In genomic region chr3:128854382-128854939, GRCh38 we compare ENCODE assay signal across 29 cellular contexts. TPM values are rescaled to one million over a fixed set of nuclear protein-coding genes. Genes with fewer than 3 reads are reported as not detected.
DNase-seq lines count a peak whose midpoint lies in the region; ATAC-seq, FAIRE-seq and TF ChIP-seq lines count a peak whose summit lies in the region.
"Had no signal": no experiment of that assay in that cellular context is flagged by ENCODE, and none has a peak within 500 bp of the region (broad histone marks: within the 10 kb centered on the region; RNA-seq: fewer than 3 reads in every experiment).

No MANE protein-coding gene starts in this region.

- no peak overlapping the region for H3K4me3 Mint-ChIP-seq in osteocyte (ENCODE audit: unreplicated experiment)
- H3K4me3 Mint-ChIP-seq: activated naive CD4-positive, alpha-beta T cell treated with anti-CD3 and anti-CD28 coated beads, Interleukin-2, amount 10 ng/mL, durations not matched to agents 7 days and 5 days; activated T-cell treated with anti-CD3 and anti-CD28 coated beads, Interleukin-2, amount 50 U/mL, for 72 hours; CD8-positive, alpha-beta T cell; neural crest cell; stimulated activated naive CD8-positive, alpha-beta T cell treated with anti-CD3 and anti-CD28 coated beads, Interleukin-15, amount 100 ng/mL, for 72 hours; T-helper 17 cell had no signal

- no peak for FAIRE-seq in H1 (lab: Jason Lieb, UNC)
- FAIRE-seq: G401.6, GM18507, kidney had no signal

- H3K9me3 ChIP-seq in OCI-LY7 (ENCODE audit: low read length), result peaks cover 31% of the 10 kb centered on the region
- H3K9me3 ChIP-seq in H1 (ENCODE audit: insufficient read depth in 2 of 2, low read depth in 1 of 2, low read length in 1 of 2), result peaks cover 50 to 68% of the 10 kb centered on the region in 2 experiments
- H3K9me3 ChIP-seq in upper lobe of left lung, result peaks cover 10 to 31% (median 23%) of the 10 kb centered on the region in 4 donors
- H3K9me3 ChIP-seq in MG63, result peaks cover 38% of the 10 kb centered on the region

- peaks cover 3% of the 10 kb centered on the region for H3K36me3 Mint-ChIP-seq in osteocyte (ENCODE audit: unreplicated experiment)

- H3K79me1 ChIP-seq in H1 (ENCODE audit: low read depth, low read length), result no peaks in the 10 kb centered on the region

- no peak overlapping the region for H3K18ac ChIP-seq in H1 (ENCODE audit: extremely low read depth, low read length)

- in situ Hi-C loops in KBM-7 (cut with MboI; ENCODE audit: low pct_unique_long_range_greater_than_20kb, low sequenced_read_pairs), result no loop called here

- DNase-seq in KBM-7, result peak; percentile 83
- peak; percentile 42 for DNase-seq in OCI-LY7 (ENCODE audit: low spot score)
- no peak for DNase-seq in H1 (ENCODE audit: low read depth in 1 of 2, low spot score in 2 of 2)
- peak in 1 of 2 donors; percentile 56 for DNase-seq in upper lobe of left lung
- DNase-seq in amniotic stem cell (lab: John Stamatoyannopoulos, UW), result no peak
- DNase-seq in MG63, result no peak
- no peak for DNase-seq in DMS 273 treated with DMSO at 0.1 percent for 48 hours (lab: John Stamatoyannopoulos, UW)
- no peak for DNase-seq in osteocyte (ENCODE audit: extremely low spot score, unreplicated experiment)
- DNase-seq: activated CD4-positive, alpha-beta T cell treated with anti-CD3 and anti-CD28 coated beads for 4 hours; activated naive CD4-positive, alpha-beta T cell treated with anti-CD3 and anti-CD28 coated beads, Interleukin-2, amount 10 ng/mL, durations not matched to agents 7 days and 5 days; activated T-cell treated with anti-CD3 and anti-CD28 coated beads, Interleukin-2, amount 50 U/mL, for 72 hours; anterior cingulate cortex; CD8-positive, alpha-beta T cell; glutamatergic neuron; H7; kidney; lower lobe of right lung; NCI-H1436; NCI-H2107; NCI-H446; Peyer's patch; stimulated activated naive CD8-positive, alpha-beta T cell treated with anti-CD3 and anti-CD28 coated beads, Interleukin-15, amount 100 ng/mL, for 72 hours; T-helper 17 cell; transverse colon had no signal

- no peak overlapping the region for H3K4ac ChIP-seq in H1 (replicated peaks; ENCODE audit: insufficient read length, low read depth, low read length)

- no peaks in the 10 kb centered on the region for H3K23me2 ChIP-seq in H1 (ENCODE audit: low read depth, low read length)

- H2AFZ ChIP-seq in OCI-LY7 (ENCODE audit: low read length) (no peak overlapping the region), H1 (ENCODE audit: low read length) (no peak overlapping the region)

- H3K23ac ChIP-seq in H1 (ENCODE audit: insufficient read length), result no peak overlapping the region

- intact Hi-C loops in OCI-LY7 (cut with micrococcal nuclease; ENCODE audit: unreplicated experiment), result no loop called here

- POLR2A ChIA-PET in OCI-LY7 (lab: Charles Lee), result no interaction called here
- POLR2A ChIA-PET in H1 (lab: Charles Lee; ENCODE audit: partially characterized antibody), result no interaction called here

- H3K79me2 ChIP-seq in OCI-LY7 (ENCODE audit: insufficient read depth, low read depth, low read length) (no peaks in the 10 kb centered on the region), H1 (ENCODE audit: control insufficient read depth in 1 of 2, insufficient read depth in 2 of 2, low read length in 2 of 2) (no peaks in the 10 kb centered on the region)

- no peaks in the 10 kb centered on the region for H3K9me2 ChIP-seq in OCI-LY7 (ENCODE audit: insufficient read depth, low read length)

- H2BK15ac ChIP-seq in H1 (ENCODE audit: low read length), result no peak overlapping the region

- H3K36me3 ChIP-seq in OCI-LY7 (ENCODE audit: insufficient read depth, low read length) (no peaks in the 10 kb centered on the region; the same call in 1 of the 2 replicates), H1 (ENCODE audit: control insufficient read depth in 2 of 4, insufficient read depth in 4 of 4, low read length in 3 of 4) (no peaks in the 10 kb centered on the region), upper lobe of left lung (no peaks in the 10 kb centered on the region), MG63 (no peaks in the 10 kb centered on the region)
- H3K36me3 ChIP-seq: lower lobe of right lung, Peyer's patch, SJSA1, transverse colon had no signal

- H3K4me1 ChIP-seq in OCI-LY7 (ENCODE audit: insufficient read depth, low read length, poor library complexity, severe bottlenecking) (no peaks in the 10 kb centered on the region), H1 (replicated peaks in 1 of 4; ENCODE audit: control insufficient read depth in 3 of 4, insufficient read depth in 4 of 4, low read length in 3 of 4) (no peaks in the 10 kb centered on the region), upper lobe of left lung (no peaks in the 10 kb centered on the region)
- H3K4me1 ChIP-seq: lower lobe of right lung, Peyer's patch, SJSA1, transverse colon had no signal

- H4K8ac ChIP-seq in H1 (ENCODE audit: extremely low read depth, insufficient read depth, low read length), result no peak overlapping the region

- no peak overlapping the region for H4K5ac ChIP-seq in H1 (ENCODE audit: insufficient read length, low read depth, low read length)

- no peak for TF ChIP-seq CTCF in OCI-LY7 (conservative IDR thresholded peaks at IDR 0.05; ENCODE audit: low read length)
- TF ChIP-seq CTCF in H1 (IDR thresholded peaks at IDR 0.05; ENCODE audit: control extremely low read depth in 1 of 3, insufficient read depth in 1 of 3, low read depth in 1 of 3, low read length in 3 of 3), result no peak
- no peak for TF ChIP-seq CTCF in upper lobe of left lung (IDR thresholded peaks at IDR 0.05)
- no peak for TF ChIP-seq CTCF in osteocyte (IDR thresholded peaks at IDR 0.05)

- no TSS peak for BruUV-seq in OCI-LY7 (replicated peaks; lab: Mats Ljungman, UMichigan)

- TF ChIP-seq RAD21 in H1 (IDR thresholded peaks at IDR 0.05 in 1 of 2, conservative IDR thresholded peaks at IDR 0.05 in 1 of 2; ENCODE audit: low read depth in 2 of 2, low read length in 2 of 2), result no peak

- no peak overlapping the region for H3K4me2 ChIP-seq in OCI-LY7 (ENCODE audit: low read length)
- H3K4me2 ChIP-seq in H1 (ENCODE audit: insufficient read depth in 1 of 2, low read depth in 2 of 2, low read length in 2 of 2), result no peak overlapping the region

- H2BK5ac ChIP-seq in H1 (ENCODE audit: low read depth, low read length), result no peak overlapping the region

- no peak overlapping the region for H3K4me3 ChIP-seq in OCI-LY7 (ENCODE audit: low read depth, low read length, poor library complexity, severe bottlenecking)
- H3K4me3 ChIP-seq in H1 (ENCODE audit: extremely low read depth in 1 of 4, insufficient read depth in 2 of 4, low read depth in 3 of 4, low read length in 4 of 4), result no peak overlapping the region
- H3K4me3 ChIP-seq in upper lobe of left lung, result no peak overlapping the region
- H3K4me3 ChIP-seq in MG63, result no peak overlapping the region
- H3K4me3 ChIP-seq: lower lobe of right lung, Peyer's patch, SJSA1, transverse colon had no signal

- no peak overlapping the region for H4K91ac ChIP-seq in H1 (replicated peaks; ENCODE audit: insufficient read length, low read length)

- H3K27me3 ChIP-seq in H1 (replicated peaks in 1 of 4; ENCODE audit: control insufficient read depth in 3 of 4, extremely low read depth in 1 of 4, insufficient read depth in 3 of 4, low read length in 3 of 4), result no peaks in the 10 kb centered on the region
- H3K27me3 ChIP-seq in upper lobe of left lung, result no peaks in the 10 kb centered on the region
- H3K27me3 ChIP-seq in MG63, result no peaks in the 10 kb centered on the region
- H3K27me3 ChIP-seq: Peyer's patch, SJSA1, transverse colon had no signal

- peaks cover 10% of the 10 kb centered on the region for H3K4me1 Mint-ChIP-seq in osteocyte (ENCODE audit: unreplicated experiment)
- H3K4me1 Mint-ChIP-seq: activated naive CD4-positive, alpha-beta T cell treated with anti-CD3 and anti-CD28 coated beads, Interleukin-2, amount 10 ng/mL, durations not matched to agents 7 days and 5 days; stimulated activated naive CD8-positive, alpha-beta T cell treated with anti-CD3 and anti-CD28 coated beads, Interleukin-15, amount 100 ng/mL, for 72 hours; T-helper 17 cell had no signal

- no peak overlapping the region for H2AK5ac ChIP-seq in H1 (ENCODE audit: low read depth, low read length)

- H2BK20ac ChIP-seq in H1 (ENCODE audit: low read length), result no peak overlapping the region

- ATAC-seq in upper lobe of left lung (ENCODE audit: low FRiP score in 2 of 2), result peak in 1 of 2 donors; percentile 22
- ATAC-seq: activated T-cell treated with anti-CD3 and anti-CD28 coated beads, Interleukin-2, amount 50 U/mL, for 72 hours; CD8-positive, alpha-beta T cell; stimulated activated naive CD8-positive, alpha-beta T cell treated with anti-CD3 and anti-CD28 coated beads, Interleukin-15, amount 100 ng/mL, for 72 hours; T-helper 17 cell had no signal

- peaks cover 24% of the 10 kb centered on the region for H3K9me3 Mint-ChIP-seq in osteocyte (ENCODE audit: unreplicated experiment)

- no peak overlapping the region for H2BK12ac ChIP-seq in H1 (ENCODE audit: low read depth, low read length)

- no peak overlapping the region for H3K9ac ChIP-seq in H1 (replicated peaks in 1 of 4; ENCODE audit: extremely low read depth in 1 of 4, low read depth in 3 of 4, low read length in 3 of 4)

- no peak for TF ChIP-seq POLR2A in H1 (IDR thresholded peaks at IDR 0.05; ENCODE audit: control extremely low read depth in 1 of 2, low read depth in 2 of 2, low read length in 2 of 2)
- TF ChIP-seq POLR2A in upper lobe of left lung (IDR thresholded peaks at IDR 0.05), result no peak

- H3K14ac ChIP-seq in H1 (ENCODE audit: insufficient read length), result no peak overlapping the region

- 85% methylated on average over 5 of the region's 5 CpGs; no CpG with 5 or more reads in 1 of the 2 experiments for WGBS in H1 (ENCODE audit: extremely low coverage in 1 of 2, insufficient coverage in 1 of 2, insufficient read length in 1 of 2, insufficient replicate concordance in 2 of 2, low coverage in 1 of 2, low lambda C conversion rate in 2 of 2, missing lambda C conversion rate in 1 of 2), 2 experiments
- WGBS in upper lobe of left lung, 2 donors, result 78 to 79% methylated on average over 5 of the region's 5 CpGs

- CTCF ChIA-PET in OCI-LY7 (lab: Charles Lee; ENCODE audit: unreplicated experiment) (no interaction called here), H1 (lab: Charles Lee; ENCODE audit: partially characterized antibody) (interaction anchor here (1.4 kb wide), 1 partner anchor 68 kb away, joined by 7 read pairs; no protein-coding TSS in a partner anchor)

- H4K20me1 ChIP-seq in OCI-LY7 (ENCODE audit: insufficient read depth, low read length) (no peaks in the 10 kb centered on the region), H1 (replicated peaks in 1 of 2; ENCODE audit: control insufficient read depth in 1 of 2, insufficient read depth in 2 of 2, low read length in 2 of 2) (no peaks in the 10 kb centered on the region)

- H2BK120ac ChIP-seq in H1 (replicated peaks; ENCODE audit: low read depth, low read length), result no peak overlapping the region

- H3K27ac ChIP-seq in OCI-LY7 (ENCODE audit: low read depth, low read length, poor library complexity, severe bottlenecking) (no peak overlapping the region), H1 (ENCODE audit: low read depth, low read length) (no peak overlapping the region), upper lobe of left lung (peak overlapping the region in 3 of 4 donors; percentile 4 to 69 (median 57))
- H3K27ac ChIP-seq: lower lobe of right lung, Peyer's patch, SJSA1, transverse colon had no signal

- no peak overlapping the region for H3K56ac ChIP-seq in H1 (replicated peaks; ENCODE audit: insufficient read length, low read depth, low read length)

- TF ChIP-seq EP300 in H1 (IDR thresholded peaks at IDR 0.05; ENCODE audit: borderline replicate concordance in 1 of 2, low read depth in 2 of 2, low read length in 2 of 2) (no peak), upper lobe of left lung (IDR thresholded peaks at IDR 0.05) (no peak)

- H3K27ac Mint-ChIP-seq in osteocyte (ENCODE audit: unreplicated experiment), result no peak overlapping the region
- H3K27ac Mint-ChIP-seq: activated naive CD4-positive, alpha-beta T cell treated with anti-CD3 and anti-CD28 coated beads, Interleukin-2, amount 10 ng/mL, durations not matched to agents 7 days and 5 days; activated T-cell treated with anti-CD3 and anti-CD28 coated beads, Interleukin-2, amount 50 U/mL, for 72 hours; CD8-positive, alpha-beta T cell; progenitor cell of endocrine pancreas; stimulated activated naive CD8-positive, alpha-beta T cell treated with anti-CD3 and anti-CD28 coated beads, Interleukin-15, amount 100 ng/mL, for 72 hours; T-helper 17 cell had no signal

- no peaks in the 10 kb centered on the region for H3K27me3 Mint-ChIP-seq in osteocyte (ENCODE audit: unreplicated experiment)
- H3K27me3 Mint-ChIP-seq: activated naive CD4-positive, alpha-beta T cell treated with anti-CD3 and anti-CD28 coated beads, Interleukin-2, amount 10 ng/mL, durations not matched to agents 7 days and 5 days; progenitor cell of endocrine pancreas; stimulated activated naive CD8-positive, alpha-beta T cell treated with anti-CD3 and anti-CD28 coated beads, Interleukin-15, amount 100 ng/mL, for 72 hours; T-helper 17 cell had no signal

RNA-seq across cellular contexts. Expression of gene ACAD9, which starts 25.0 kb away (rescaled TPM):
- 88.5 and 93.7 TPM in 2 replicates for total RNA-seq in OCI-LY7 (2014; rRNA removed; shearing (Covaris generic))
- 56.8 and 69.5 TPM in 2 replicates for total RNA-seq in OCI-LY7 (2022)
- 28.9 and 32.8 TPM in 2 replicates for total RNA-seq in H1 (2021; fragmentation: NEBNext Ultra II Directional; extraction: Animal tissue kit (Norgen Biotek cat#: 25700))
- polyA plus RNA-seq in H1 (2011; rRNA removed), result 27.5 and 35.1 TPM in 2 replicates
- polyA plus RNA-seq in H1 (2011; cell fraction: cytosol; rRNA removed), result 33.2 TPM
- 74.1 TPM for polyA plus RNA-seq in H1 (2011; cell fraction: nucleus; rRNA removed)
- 17.7 to 25.6 TPM (median 24.2 TPM) in 4 replicates for polyA plus RNA-seq in H1 (2012, experiment 1 of 2)
- polyA plus RNA-seq in H1 (2012, experiment 2 of 2), result 11.8 TPM
- 16.7 TPM for polyA plus RNA-seq in H1 (2013, experiment 1 of 2)
- polyA plus RNA-seq in H1 (2013, experiment 2 of 2), result 17.5 TPM
- polyA minus RNA-seq in H1 (2011; rRNA and poly(A)+ RNA removed), result 36.4 and 37.2 TPM in 2 replicates
- 21.8 TPM for polyA minus RNA-seq in H1 (2011; cell fraction: cytosol; rRNA and poly(A)+ RNA removed)
- 78.1 TPM for polyA minus RNA-seq in H1 (2011; cell fraction: nucleus; rRNA and poly(A)+ RNA removed)
- total RNA-seq in upper lobe of left lung, result 10 to 100 TPM; 32.5 to 80.7 (median 44.0) TPM
- total RNA-seq in MG63 (2014; rRNA removed; shearing (Covaris generic); ENCODE audit: low replicate concordance), result 29.3 and 35.4 TPM in 2 replicates
- total RNA-seq in osteocyte, result 45.4 and 50.8 TPM in 2 replicates

Comparison
In these comparisons a context has a peak if more than half of its experiments do, and no peak if none do; other contexts are left out.
1. DNase-seq: peak in KBM-7 (single experiment) and OCI-LY7 (single experiment); none in H1 (0 of 2), amniotic stem cell (single experiment), MG63 (single experiment), DMS 273 treated with DMSO at 0.1 percent for 48 hours (single experiment) and osteocyte (single experiment).
2. H3K27ac ChIP-seq: peak in upper lobe of left lung (3 of 4); none in OCI-LY7 (single experiment) and H1 (single experiment).